Comparison of ENCODE assay signal across 5 cellular contexts in genomic region chr1:1861761-1862310, GRCh38. TPM values are rescaled to one million over a fixed set of nuclear protein-coding genes. Genes with fewer than 3 reads are reported as not detected.
"Had no signal": no experiment of that assay in that cellular context is flagged by ENCODE, and none has a peak within 500 bp of the region (broad histone marks: within the 10 kb centered on the region; RNA-seq: fewer than 3 reads in every experiment).

No MANE protein-coding gene starts in this region.

RNA-seq across cellular contexts. Expression of gene CALML6, which starts 53.2 kb away (rescaled TPM):
- total RNA-seq: ascending aorta, pulmonary artery endothelial cell had no signal
- polyA plus RNA-seq: immature natural killer cell had no signal

RNA-seq across cellular contexts. Expression of gene TMEM52, which starts 57.2 kb away (rescaled TPM):
- total RNA-seq: ascending aorta, thyroid gland, ureter had no signal
